Comparison of ENCODE assay signal across 15 cellular contexts in the genomic region with DNA sequence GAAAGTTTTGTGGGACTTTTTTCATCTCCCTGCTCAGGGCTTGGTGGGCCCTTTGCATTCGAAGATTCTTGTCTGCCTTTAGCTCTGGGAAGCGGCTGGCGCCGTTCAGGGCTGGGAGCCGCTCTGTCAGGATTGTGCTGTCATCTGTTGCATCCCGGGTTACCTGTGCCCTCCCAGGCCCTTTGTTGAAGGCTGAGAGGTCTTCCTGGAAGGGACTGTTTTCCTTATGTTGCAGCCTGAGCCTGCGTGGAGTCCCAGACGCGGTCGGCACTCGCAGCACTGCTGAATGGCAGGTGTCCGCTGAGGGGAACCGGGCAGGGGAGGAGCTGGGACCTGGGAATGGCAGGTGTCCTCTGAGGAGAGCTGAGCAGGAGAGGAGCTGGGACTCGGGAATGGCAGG. TPM values are rescaled to one million over a fixed set of nuclear protein-coding genes. Genes with fewer than 3 reads are reported as not detected.
DNase-seq lines count a peak whose midpoint lies in the region; ATAC-seq, FAIRE-seq and TF ChIP-seq lines count a peak whose summit lies in the region.
"Had no signal": no experiment of that assay in that cellular context is flagged by ENCODE, and none has a peak within 500 bp of the region (broad histone marks: within the 10 kb centered on the region; RNA-seq: fewer than 3 reads in every experiment).

No MANE protein-coding gene starts in this region.

- no peak overlapping the region for H3K27ac ChIP-seq in H1 (ENCODE audit: low read depth, low read length)
- H3K27ac ChIP-seq in small intestine (ENCODE audit: low read depth in 1 of 2, low read length in 1 of 2) = no peak overlapping the region
- H3K27ac ChIP-seq: hepatocyte had no signal

- CTCF ChIA-PET in H1 (lab: Charles Lee; ENCODE audit: partially characterized antibody) = interaction anchor here (1.0 to 3.0 kb wide), 3 partner anchors 10 to 38 kb away, joined by 3 to 31 read pairs (median 3); no protein-coding TSS in a partner anchor

- no peak overlapping the region for H2BK120ac ChIP-seq in H1 (replicated peaks; ENCODE audit: low read depth, low read length)

- H2BK20ac ChIP-seq in H1 (ENCODE audit: low read length) = no peak overlapping the region

- POLR2A ChIA-PET in H1 (lab: Charles Lee; ENCODE audit: partially characterized antibody) = no interaction called here

- no peak overlapping the region for H2AK5ac ChIP-seq in H1 (ENCODE audit: low read depth, low read length)

- H3K4me1 ChIP-seq in H1 (replicated peaks in 1 of 4; ENCODE audit: control insufficient read depth in 3 of 4, insufficient read depth in 4 of 4, low read length in 3 of 4) = peaks cover 0 to 14% (median 6%) of the 10 kb centered on the region in 4 experiments; a peak in 4 of 7 replicates
- no peaks in the 10 kb centered on the region for H3K4me1 ChIP-seq in small intestine (ENCODE audit: control insufficient read depth in 2 of 2, insufficient read depth in 1 of 2, low read depth in 1 of 2, low read length in 1 of 2)

- no peak for FAIRE-seq in H1 (lab: Jason Lieb, UNC)
- no peak for FAIRE-seq in small intestine (lab: Jason Lieb, UNC)
- FAIRE-seq: bronchial epithelial cell had no signal

- peaks cover 12 to 18% of the 10 kb centered on the region in 2 experiments for H4K20me1 ChIP-seq in H1 (replicated peaks in 1 of 2; ENCODE audit: control insufficient read depth in 1 of 2, insufficient read depth in 2 of 2, low read length in 2 of 2)

- no peak overlapping the region for H3K4me2 ChIP-seq in H1 (ENCODE audit: insufficient read depth in 1 of 2, low read depth in 2 of 2, low read length in 2 of 2)
- H3K4me2 ChIP-seq: hepatocyte had no signal

- TF ChIP-seq RAD21 in H1 (IDR thresholded peaks at IDR 0.05 in 1 of 2, conservative IDR thresholded peaks at IDR 0.05 in 1 of 2; ENCODE audit: low read depth in 2 of 2, low read length in 2 of 2) = no peak

- no peak overlapping the region for H2AFZ ChIP-seq in H1 (ENCODE audit: low read length)
- H2AFZ ChIP-seq: hepatocyte had no signal

- 0 out of 2 replicates have a peak overlapping the region, but pooled peaks have one; percentile 75 for H4K8ac ChIP-seq in H1 (ENCODE audit: extremely low read depth, insufficient read depth, low read length)

- H3K23me2 ChIP-seq in H1 (ENCODE audit: low read depth, low read length) = no peaks in the 10 kb centered on the region

- no peak overlapping the region for H3K9ac ChIP-seq in H1 (replicated peaks in 1 of 4; ENCODE audit: extremely low read depth in 1 of 4, low read depth in 3 of 4, low read length in 3 of 4)

- no peak for TF ChIP-seq POLR2A in H1 (IDR thresholded peaks at IDR 0.05; ENCODE audit: control extremely low read depth in 1 of 2, low read depth in 2 of 2, low read length in 2 of 2)

- H3K4me3 ChIP-seq in H1 (ENCODE audit: extremely low read depth in 1 of 4, insufficient read depth in 2 of 4, low read depth in 3 of 4, low read length in 4 of 4) (no peak overlapping the region), small intestine (ENCODE audit: low read depth in 1 of 2, low read length in 2 of 2) (no peak overlapping the region)
- H3K4me3 ChIP-seq: hepatocyte had no signal

- peaks cover 22% of the 10 kb centered on the region for H3K79me1 ChIP-seq in H1 (ENCODE audit: low read depth, low read length)

- WGBS in H1 (ENCODE audit: extremely low coverage in 1 of 2, insufficient coverage in 1 of 2, insufficient read length in 1 of 2, insufficient replicate concordance in 2 of 2, low coverage in 1 of 2, low lambda C conversion rate in 2 of 2, missing lambda C conversion rate in 1 of 2), 2 experiments = 92% methylated on average over 14 of the region's 14 CpGs; no CpG with 5 or more reads in 1 of the 2 experiments
- 30 to 63% (median 31%) methylated on average over 13 to 14 of the region's 14 CpGs for WGBS in small intestine, 3 donors

- H4K5ac ChIP-seq in H1 (ENCODE audit: insufficient read length, low read depth, low read length) = no peak overlapping the region

- no peak overlapping the region for H3K56ac ChIP-seq in H1 (replicated peaks; ENCODE audit: insufficient read length, low read depth, low read length)

- H3K18ac ChIP-seq in H1 (ENCODE audit: extremely low read depth, low read length) = no peak overlapping the region

- H3K14ac ChIP-seq in H1 (ENCODE audit: insufficient read length) = no peak overlapping the region

- H2BK5ac ChIP-seq in H1 (ENCODE audit: low read depth, low read length) = no peak overlapping the region

- peaks cover 0 to 3% of the 10 kb centered on the region in 2 experiments; a peak in 1 of 4 replicates for H3K79me2 ChIP-seq in H1 (ENCODE audit: control insufficient read depth in 1 of 2, insufficient read depth in 2 of 2, low read length in 2 of 2)

- H2BK12ac ChIP-seq in H1 (ENCODE audit: low read depth, low read length) = no peak overlapping the region

- H3K36me3 ChIP-seq in H1 (ENCODE audit: control insufficient read depth in 2 of 4, insufficient read depth in 4 of 4, low read length in 3 of 4) (no peaks in the 10 kb centered on the region), small intestine (ENCODE audit: control insufficient read depth in 2 of 2, insufficient read depth in 2 of 2, low read length in 2 of 2) (no peaks in the 10 kb centered on the region)

- H3K27me3 ChIP-seq in H1 (replicated peaks in 1 of 4; ENCODE audit: control insufficient read depth in 3 of 4, extremely low read depth in 1 of 4, insufficient read depth in 3 of 4, low read length in 3 of 4) = no peaks in the 10 kb centered on the region
- no peaks in the 10 kb centered on the region for H3K27me3 ChIP-seq in small intestine (ENCODE audit: control insufficient read depth in 2 of 2, insufficient read depth in 2 of 2, low read length in 2 of 2)
- H3K27me3 ChIP-seq: hepatocyte had no signal

- H3K23ac ChIP-seq in H1 (ENCODE audit: insufficient read length) = no peak overlapping the region

- peak; percentile 15 for DNase-seq in activated CD4-positive, CD25-positive, alpha-beta regulatory T cell treated with anti-CD3 and anti-CD28 coated beads, Interleukin-2, amount 50 U/mL, for 72 hours
- DNase-seq in DMS53 treated with DMSO at 0.1 percent for 48 hours (lab: John Stamatoyannopoulos, UW; ENCODE audit: unreplicated experiment) (peak; percentile 92), H1 (ENCODE audit: low read depth in 1 of 2, low spot score in 2 of 2) (no peak), small intestine (peak; percentile 31), RPMI8226 (no peak), GDM1 (lab: John Stamatoyannopoulos, UW) (no peak)
- DNase-seq: activated CD4-positive, CD25-positive, alpha-beta regulatory T cell; DND-41; kidney glomerular epithelial cell; T-helper 1 cell had no signal

- no peak for TF ChIP-seq CTCF in H1 (IDR thresholded peaks at IDR 0.05; ENCODE audit: control extremely low read depth in 1 of 3, insufficient read depth in 1 of 3, low read depth in 1 of 3, low read length in 3 of 3)

- H2BK15ac ChIP-seq in H1 (ENCODE audit: low read length) = no peak overlapping the region

- no peaks in the 10 kb centered on the region for H3K9me3 ChIP-seq in H1 (ENCODE audit: insufficient read depth in 2 of 2, low read depth in 1 of 2, low read length in 1 of 2)
- H3K9me3 ChIP-seq in small intestine (ENCODE audit: control insufficient read depth, low read depth) = no peaks in the 10 kb centered on the region

- TF ChIP-seq EP300 in H1 (IDR thresholded peaks at IDR 0.05; ENCODE audit: borderline replicate concordance in 1 of 2, low read depth in 2 of 2, low read length in 2 of 2) = no peak

- H3K4ac ChIP-seq in H1 (replicated peaks; ENCODE audit: insufficient read length, low read depth, low read length) = no peak overlapping the region

- no peak overlapping the region for H4K91ac ChIP-seq in H1 (replicated peaks; ENCODE audit: insufficient read length, low read length)

- ATAC-seq in activated CD4-positive, CD25-positive, alpha-beta regulatory T cell treated with anti-CD3 and anti-CD28 coated beads, Interleukin-2, amount 50 U/mL, for 24 hours = no peak
- ATAC-seq in GM19023 (IDR thresholded peaks at IDR 0.05; ENCODE audit: unreplicated experiment) = no peak

TF ChIP-seq in H1, 55 proteins besides CTCF, POLR2A, EP300 and RAD21 (continues in another document):
- TF ChIP-seq KDM4A (IDR thresholded peaks at IDR 0.05; ENCODE audit: low read depth, low read length, severe bottlenecking) (no peak), BACH1 (IDR thresholded peaks at IDR 0.05; ENCODE audit: low read length) (no peak), KDM5A (IDR thresholded peaks at IDR 0.05; ENCODE audit: low read length) (no peak), NRF1 (IDR thresholded peaks at IDR 0.05; ENCODE audit: low read depth, low read length) (no peak)

RNA-seq across cellular contexts. Expression of a gene that starts 15.9 kb away (rescaled TPM):
- total RNA-seq in H1 (2021; fragmentation: NEBNext Ultra II Directional; extraction: Animal tissue kit (Norgen Biotek cat#: 25700)) = 16.3 and 16.4 TPM in 2 replicates
- polyA plus RNA-seq in H1 (2011; rRNA removed) (6.0 and 10.7 TPM in 2 replicates), small intestine (10 to 100 TPM in 2 of 3 donors, 1 to 10 TPM in 1; 6.5 to 14.1 (median 11.1) TPM)
- 10.1 TPM for polyA plus RNA-seq in H1 (2011; cell fraction: cytosol; rRNA removed)
- 30.0 TPM for polyA plus RNA-seq in H1 (2011; cell fraction: nucleus; rRNA removed)
- polyA plus RNA-seq in H1 (2012, experiment 1 of 2) = 12.7 to 26.6 TPM (median 20.0 TPM) in 4 replicates
- polyA plus RNA-seq in H1 (2012, experiment 2 of 2) = 17.8 TPM
- polyA plus RNA-seq in H1 (2013, experiment 1 of 2) = 10.6 TPM
- polyA plus RNA-seq in H1 (2013, experiment 2 of 2) = 10.3 TPM
- 10.8 and 12.0 TPM in 2 replicates for polyA minus RNA-seq in H1 (2011; rRNA and poly(A)+ RNA removed)
- 15.5 TPM for polyA minus RNA-seq in H1 (2011; cell fraction: cytosol; rRNA and poly(A)+ RNA removed)
- 28.6 TPM for polyA minus RNA-seq in H1 (2011; cell fraction: nucleus; rRNA and poly(A)+ RNA removed)

RNA-seq across cellular contexts. Expression of a gene that starts 59.7 kb away (rescaled TPM):
- total RNA-seq in H1 (2021; fragmentation: NEBNext Ultra II Directional; extraction: Animal tissue kit (Norgen Biotek cat#: 25700)) = 0.45 and 0.78 TPM in 2 replicates
- polyA plus RNA-seq in H1 (2011; rRNA removed) (0.23 and 0.39 TPM in 2 replicates), small intestine (under 1 TPM; 0.27 to 0.45 (median 0.28) TPM)
- 0.28 TPM for polyA plus RNA-seq in H1 (2011; cell fraction: cytosol; rRNA removed)
- polyA plus RNA-seq in H1 (2011; cell fraction: nucleus; rRNA removed) = 1.7 TPM
- 0.15 to 0.43 TPM (median 0.34 TPM) in 4 replicates for polyA plus RNA-seq in H1 (2012, experiment 1 of 2)
- polyA plus RNA-seq in H1 (2012, experiment 2 of 2) = not detected
- 0.22 TPM for polyA plus RNA-seq in H1 (2013, experiment 1 of 2)
- 0.15 TPM for polyA plus RNA-seq in H1 (2013, experiment 2 of 2)
- polyA minus RNA-seq in H1 (2011; rRNA and poly(A)+ RNA removed) = 0.12 and 0.28 TPM in 2 replicates
- polyA minus RNA-seq in H1 (2011; cell fraction: cytosol; rRNA and poly(A)+ RNA removed) = not detected
- polyA minus RNA-seq in H1 (2011; cell fraction: nucleus; rRNA and poly(A)+ RNA removed) = 1.6 TPM
- polyA plus RNA-seq: IgD-negative memory B cell had no signal

Comparison
In these comparisons a context has a peak if more than half of its experiments do, and no peak if none do; other contexts are left out.
1. DNase-seq: peak in activated CD4-positive, CD25-positive, alpha-beta regulatory T cell treated with anti-CD3 and anti-CD28 coated beads, Interleukin-2, amount 50 U/mL, for 72 hours (single experiment), DMS53 treated with DMSO at 0.1 percent for 48 hours (single experiment) and small intestine (single experiment); none in H1 (0 of 2), RPMI8226 (single experiment) and GDM1 (single experiment).